ENCODE assay signal across 20 cellular contexts in the genomic region with DNA sequence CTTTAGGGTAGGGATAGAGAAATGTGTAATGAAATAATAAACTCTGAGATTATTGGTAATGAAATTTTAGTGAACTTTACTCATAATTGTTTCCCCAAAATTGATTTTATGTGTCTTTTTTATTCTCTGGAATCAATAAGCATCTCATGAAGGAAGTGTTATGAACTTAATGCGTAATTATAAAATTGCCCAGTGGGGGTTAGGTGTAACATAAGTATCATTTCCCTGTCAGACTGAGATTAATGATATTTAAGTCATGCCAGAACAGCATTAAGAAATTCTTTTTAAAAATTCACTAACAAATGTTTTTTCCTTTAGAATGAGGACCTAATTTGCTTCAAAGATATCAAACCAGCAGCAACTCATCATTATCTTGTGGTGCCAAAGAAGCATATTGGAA.
"Had no signal": no experiment of that assay in that cellular context is flagged by ENCODE, and none has a peak within 500 bp of the region (broad histone marks: within the 10 kb centered on the region; RNA-seq: fewer than 3 reads in every experiment).

No MANE protein-coding gene starts in this region.

- DNase-seq: activated CD4-positive, alpha-beta T cell treated with anti-CD3 and anti-CD28 coated beads for 1 hour; activated CD8-positive, alpha-beta memory T cell treated with anti-CD3 and anti-CD28 coated beads for 24 hours; activated CD8-positive, alpha-beta memory T cell treated with anti-CD3 and anti-CD28 coated beads, Interleukin-2, amount 50 U/mL, for 4 hours; activated naive CD4-positive, alpha-beta T cell; activated T-cell treated with anti-CD3 and anti-CD28 coated beads, Interleukin-2, amount 50 U/mL, for 24 hours; endodermal cell; esophagus squamous epithelium; gastrocnemius medialis; hippocampal formation; left ventricle myocardium inferior; naive thymus-derived CD8-positive, alpha-beta T cell; stimulated activated CD4-positive, alpha-beta T cell treated with anti-CD3 and anti-CD28 coated beads, Interleukin-4, amount 100 ng/mL, for 1 hour; stimulated activated naive CD4-positive, alpha-beta T cell; thyroid gland; upper lobe of right lung; WERI-Rb-1 had no signal

- H3K9me3 ChIP-seq: breast epithelium, esophagus squamous epithelium, gastrocnemius medialis, left ventricle myocardium inferior, thyroid gland, upper lobe of right lung had no signal

- H3K4me1 ChIP-seq: breast epithelium, thyroid gland, upper lobe of right lung had no signal

- ATAC-seq: activated T-helper 17 cell treated with anti-CD3 and anti-CD28 coated beads, Interleukin-2, amount 50 U/mL, for 72 hours; gastrocnemius medialis; naive thymus-derived CD8-positive, alpha-beta T cell; upper lobe of right lung had no signal

- H3K36me3 ChIP-seq: breast epithelium, thyroid gland had no signal

- FAIRE-seq: TTC549 had no signal

- H3K27me3 ChIP-seq: breast epithelium, esophagus squamous epithelium, gastrocnemius medialis, thyroid gland, upper lobe of right lung had no signal

- H3K4me3 ChIP-seq: breast epithelium, coronary artery, esophagus squamous epithelium, gastrocnemius medialis, left ventricle myocardium inferior, thyroid gland, upper lobe of right lung had no signal

- H3K27ac ChIP-seq: breast epithelium, coronary artery, esophagus squamous epithelium, gastrocnemius medialis, left ventricle myocardium inferior, thyroid gland, upper lobe of right lung, WERI-Rb-1 had no signal
